In the genomic region with DNA sequence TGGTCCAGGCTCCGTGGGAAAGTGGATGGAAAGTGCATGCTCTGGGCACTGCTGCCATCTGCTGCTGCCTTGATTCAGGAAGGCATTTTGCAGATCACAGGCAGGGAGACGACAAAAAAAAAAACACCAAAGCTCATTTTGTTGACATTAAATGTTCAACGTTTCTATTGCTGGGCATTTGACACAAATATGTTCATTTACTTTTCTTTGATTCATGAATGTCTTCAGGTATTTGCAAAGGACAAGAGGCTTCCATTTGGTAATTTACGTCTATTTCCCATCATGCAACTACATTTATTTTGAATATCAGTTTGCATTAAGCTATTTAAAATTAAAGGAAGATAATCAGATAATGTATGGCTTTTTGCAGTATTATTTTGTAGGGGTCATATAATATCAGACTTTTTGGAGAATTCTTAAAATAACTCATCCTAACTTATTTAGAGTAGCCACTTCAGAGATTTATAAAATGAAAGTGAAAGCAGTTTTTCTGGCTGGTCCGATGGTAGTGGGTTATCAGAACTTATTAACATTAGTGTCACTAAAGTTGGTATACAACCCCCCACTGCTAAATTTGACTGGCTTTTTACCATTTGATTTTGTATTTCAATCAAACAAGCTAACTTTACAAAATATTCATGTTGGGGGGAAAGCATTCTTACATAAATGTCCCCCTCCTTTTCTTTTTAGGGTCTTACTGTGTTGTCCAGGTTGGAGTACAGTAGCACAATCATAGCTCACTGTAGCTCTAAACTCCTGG, we compare ENCODE assay signal across 1 cellular context.
TF ChIP-seq lines count a peak whose summit lies in the region.

No MANE protein-coding gene starts in this region.

TF ChIP-seq in K562, 482 proteins besides CTCF, POLR2A, EP300 and RAD21 (continued from another document and continues in another):
- TF ChIP-seq, protein P1, sequence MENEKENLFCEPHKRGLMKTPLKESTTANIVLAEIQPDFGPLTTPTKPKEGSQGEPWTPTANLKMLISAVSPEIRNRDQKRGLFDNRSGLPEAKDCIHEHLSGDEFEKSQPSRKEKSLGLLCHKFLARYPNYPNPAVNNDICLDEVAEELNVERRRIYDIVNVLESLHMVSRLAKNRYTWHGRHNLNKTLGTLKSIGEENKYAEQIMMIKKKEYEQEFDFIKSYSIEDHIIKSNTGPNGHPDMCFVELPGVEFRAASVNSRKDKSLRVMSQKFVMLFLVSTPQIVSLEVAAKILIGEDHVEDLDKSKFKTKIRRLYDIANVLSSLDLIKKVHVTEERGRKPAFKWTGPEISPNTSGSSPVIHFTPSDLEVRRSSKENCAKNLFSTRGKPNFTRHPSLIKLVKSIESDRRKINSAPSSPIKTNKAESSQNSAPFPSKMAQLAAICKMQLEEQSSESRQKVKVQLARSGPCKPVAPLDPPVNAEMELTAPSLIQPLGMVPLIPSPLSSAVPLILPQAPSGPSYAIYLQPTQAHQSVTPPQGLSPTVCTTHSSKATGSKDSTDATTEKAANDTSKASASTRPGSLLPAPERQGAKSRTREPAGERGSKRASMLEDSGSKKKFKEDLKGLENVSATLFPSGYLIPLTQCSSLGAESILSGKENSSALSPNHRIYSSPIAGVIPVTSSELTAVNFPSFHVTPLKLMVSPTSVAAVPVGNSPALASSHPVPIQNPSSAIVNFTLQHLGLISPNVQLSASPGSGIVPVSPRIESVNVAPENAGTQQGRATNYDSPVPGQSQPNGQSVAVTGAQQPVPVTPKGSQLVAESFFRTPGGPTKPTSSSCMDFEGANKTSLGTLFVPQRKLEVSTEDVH (IDR thresholded peaks at IDR 0.05; ENCODE audit: low read depth, partially characterized antibody): peak; percentile 59
- 0 out of 2 replicates have a peak, but pooled peaks have one; percentile 49 for TF ChIP-seq ETV5 (CRISPR knock-in tag; IDR thresholded peaks at IDR 0.05; ENCODE audit: low read depth)
- 0 out of 2 replicates have a peak, but pooled peaks have one; percentile 19 for TF ChIP-seq KLF16 (IDR thresholded peaks at IDR 0.05)
- TF ChIP-seq MTA3 (IDR thresholded peaks at IDR 0.05; ENCODE audit: borderline replicate concordance): peak; percentile 81
- TF ChIP-seq ARID2 (IDR thresholded peaks at IDR 0.05): peak; percentile 99
- TF ChIP-seq ZNF584 (CRISPR knock-in tag; IDR thresholded peaks at IDR 0.05; ENCODE audit: low read depth): no peak
- peak; percentile 61 for TF ChIP-seq PHF20 (IDR thresholded peaks at IDR 0.05; ENCODE audit: partially characterized antibody)
- peak; percentile 34 for TF ChIP-seq ZFP36 (IDR thresholded peaks at IDR 0.05; ENCODE audit: low read depth, low read length, partially characterized antibody)
- TF ChIP-seq, protein P2, sequence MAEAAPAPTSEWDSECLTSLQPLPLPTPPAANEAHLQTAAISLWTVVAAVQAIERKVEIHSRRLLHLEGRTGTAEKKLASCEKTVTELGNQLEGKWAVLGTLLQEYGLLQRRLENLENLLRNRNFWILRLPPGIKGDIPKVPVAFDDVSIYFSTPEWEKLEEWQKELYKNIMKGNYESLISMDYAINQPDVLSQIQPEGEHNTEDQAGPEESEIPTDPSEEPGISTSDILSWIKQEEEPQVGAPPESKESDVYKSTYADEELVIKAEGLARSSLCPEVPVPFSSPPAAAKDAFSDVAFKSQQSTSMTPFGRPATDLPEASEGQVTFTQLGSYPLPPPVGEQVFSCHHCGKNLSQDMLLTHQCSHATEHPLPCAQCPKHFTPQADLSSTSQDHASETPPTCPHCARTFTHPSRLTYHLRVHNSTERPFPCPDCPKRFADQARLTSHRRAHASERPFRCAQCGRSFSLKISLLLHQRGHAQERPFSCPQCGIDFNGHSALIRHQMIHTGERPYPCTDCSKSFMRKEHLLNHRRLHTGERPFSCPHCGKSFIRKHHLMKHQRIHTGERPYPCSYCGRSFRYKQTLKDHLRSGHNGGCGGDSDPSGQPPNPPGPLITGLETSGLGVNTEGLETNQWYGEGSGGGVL (CRISPR knock-in tag; IDR thresholded peaks at IDR 0.05): no peak
- TF ChIP-seq ZNF143 (CRISPR knock-in tag; IDR thresholded peaks at IDR 0.05): peak; percentile 78
- TF ChIP-seq RBM14 (IDR thresholded peaks at IDR 0.05; ENCODE audit: borderline replicate concordance, insufficient read depth, low read depth, low read length): no peak
- peak in 1 of 2 experiments; percentile 72; a peak in 2 of 4 replicates for TF ChIP-seq HDAC1 (IDR thresholded peaks at IDR 0.05)
- TF ChIP-seq, protein P3, sequence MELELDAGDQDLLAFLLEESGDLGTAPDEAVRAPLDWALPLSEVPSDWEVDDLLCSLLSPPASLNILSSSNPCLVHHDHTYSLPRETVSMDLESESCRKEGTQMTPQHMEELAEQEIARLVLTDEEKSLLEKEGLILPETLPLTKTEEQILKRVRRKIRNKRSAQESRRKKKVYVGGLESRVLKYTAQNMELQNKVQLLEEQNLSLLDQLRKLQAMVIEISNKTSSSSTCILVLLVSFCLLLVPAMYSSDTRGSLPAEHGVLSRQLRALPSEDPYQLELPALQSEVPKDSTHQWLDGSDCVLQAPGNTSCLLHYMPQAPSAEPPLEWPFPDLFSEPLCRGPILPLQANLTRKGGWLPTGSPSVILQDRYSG (tag; conservative IDR thresholded peaks at IDR 0.05; ENCODE audit: low read depth): no peak
- TF ChIP-seq PTTG1 (tag; IDR thresholded peaks at IDR 0.05; ENCODE audit: low read depth): no peak
- TF ChIP-seq, protein P4, sequence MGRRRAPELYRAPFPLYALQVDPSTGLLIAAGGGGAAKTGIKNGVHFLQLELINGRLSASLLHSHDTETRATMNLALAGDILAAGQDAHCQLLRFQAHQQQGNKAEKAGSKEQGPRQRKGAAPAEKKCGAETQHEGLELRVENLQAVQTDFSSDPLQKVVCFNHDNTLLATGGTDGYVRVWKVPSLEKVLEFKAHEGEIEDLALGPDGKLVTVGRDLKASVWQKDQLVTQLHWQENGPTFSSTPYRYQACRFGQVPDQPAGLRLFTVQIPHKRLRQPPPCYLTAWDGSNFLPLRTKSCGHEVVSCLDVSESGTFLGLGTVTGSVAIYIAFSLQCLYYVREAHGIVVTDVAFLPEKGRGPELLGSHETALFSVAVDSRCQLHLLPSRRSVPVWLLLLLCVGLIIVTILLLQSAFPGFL (CRISPR knock-in tag; IDR thresholded peaks at IDR 0.05): no peak
- TF ChIP-seq BRCA1 (IDR thresholded peaks at IDR 0.05): no peak
- TF ChIP-seq BRCA1 (CRISPR knock-in tag; IDR thresholded peaks at IDR 0.05): no peak
- TF ChIP-seq, protein P5, sequence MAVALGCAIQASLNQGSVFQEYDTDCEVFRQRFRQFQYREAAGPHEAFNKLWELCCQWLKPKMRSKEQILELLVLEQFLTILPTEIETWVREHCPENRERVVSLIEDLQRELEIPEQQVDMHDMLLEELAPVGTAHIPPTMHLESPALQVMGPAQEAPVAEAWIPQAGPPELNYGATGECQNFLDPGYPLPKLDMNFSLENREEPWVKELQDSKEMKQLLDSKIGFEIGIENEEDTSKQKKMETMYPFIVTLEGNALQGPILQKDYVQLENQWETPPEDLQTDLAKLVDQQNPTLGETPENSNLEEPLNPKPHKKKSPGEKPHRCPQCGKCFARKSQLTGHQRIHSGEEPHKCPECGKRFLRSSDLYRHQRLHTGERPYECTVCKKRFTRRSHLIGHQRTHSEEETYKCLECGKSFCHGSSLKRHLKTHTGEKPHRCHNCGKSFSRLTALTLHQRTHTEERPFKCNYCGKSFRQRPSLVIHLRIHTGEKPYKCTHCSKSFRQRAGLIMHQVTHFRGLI (CRISPR knock-in tag; IDR thresholded peaks at IDR 0.05): no peak
- peak; percentile 50; the same call in 1 of the 2 replicates for TF ChIP-seq ZZZ3 (IDR thresholded peaks at IDR 0.05)
- no peak for TF ChIP-seq HNRNPK (IDR thresholded peaks at IDR 0.05; ENCODE audit: low read depth, low read length, poor library complexity, severe bottlenecking)
- TF ChIP-seq, protein P6, sequence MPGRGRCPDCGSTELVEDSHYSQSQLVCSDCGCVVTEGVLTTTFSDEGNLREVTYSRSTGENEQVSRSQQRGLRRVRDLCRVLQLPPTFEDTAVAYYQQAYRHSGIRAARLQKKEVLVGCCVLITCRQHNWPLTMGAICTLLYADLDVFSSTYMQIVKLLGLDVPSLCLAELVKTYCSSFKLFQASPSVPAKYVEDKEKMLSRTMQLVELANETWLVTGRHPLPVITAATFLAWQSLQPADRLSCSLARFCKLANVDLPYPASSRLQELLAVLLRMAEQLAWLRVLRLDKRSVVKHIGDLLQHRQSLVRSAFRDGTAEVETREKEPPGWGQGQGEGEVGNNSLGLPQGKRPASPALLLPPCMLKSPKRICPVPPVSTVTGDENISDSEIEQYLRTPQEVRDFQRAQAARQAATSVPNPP (IDR thresholded peaks at IDR 0.05; ENCODE audit: borderline replicate concordance, insufficient read depth, insufficient read length): peak; percentile 78
- TF ChIP-seq ZSCAN32 (CRISPR knock-in tag; IDR thresholded peaks at IDR 0.05): no peak
- TF ChIP-seq, protein P7, sequence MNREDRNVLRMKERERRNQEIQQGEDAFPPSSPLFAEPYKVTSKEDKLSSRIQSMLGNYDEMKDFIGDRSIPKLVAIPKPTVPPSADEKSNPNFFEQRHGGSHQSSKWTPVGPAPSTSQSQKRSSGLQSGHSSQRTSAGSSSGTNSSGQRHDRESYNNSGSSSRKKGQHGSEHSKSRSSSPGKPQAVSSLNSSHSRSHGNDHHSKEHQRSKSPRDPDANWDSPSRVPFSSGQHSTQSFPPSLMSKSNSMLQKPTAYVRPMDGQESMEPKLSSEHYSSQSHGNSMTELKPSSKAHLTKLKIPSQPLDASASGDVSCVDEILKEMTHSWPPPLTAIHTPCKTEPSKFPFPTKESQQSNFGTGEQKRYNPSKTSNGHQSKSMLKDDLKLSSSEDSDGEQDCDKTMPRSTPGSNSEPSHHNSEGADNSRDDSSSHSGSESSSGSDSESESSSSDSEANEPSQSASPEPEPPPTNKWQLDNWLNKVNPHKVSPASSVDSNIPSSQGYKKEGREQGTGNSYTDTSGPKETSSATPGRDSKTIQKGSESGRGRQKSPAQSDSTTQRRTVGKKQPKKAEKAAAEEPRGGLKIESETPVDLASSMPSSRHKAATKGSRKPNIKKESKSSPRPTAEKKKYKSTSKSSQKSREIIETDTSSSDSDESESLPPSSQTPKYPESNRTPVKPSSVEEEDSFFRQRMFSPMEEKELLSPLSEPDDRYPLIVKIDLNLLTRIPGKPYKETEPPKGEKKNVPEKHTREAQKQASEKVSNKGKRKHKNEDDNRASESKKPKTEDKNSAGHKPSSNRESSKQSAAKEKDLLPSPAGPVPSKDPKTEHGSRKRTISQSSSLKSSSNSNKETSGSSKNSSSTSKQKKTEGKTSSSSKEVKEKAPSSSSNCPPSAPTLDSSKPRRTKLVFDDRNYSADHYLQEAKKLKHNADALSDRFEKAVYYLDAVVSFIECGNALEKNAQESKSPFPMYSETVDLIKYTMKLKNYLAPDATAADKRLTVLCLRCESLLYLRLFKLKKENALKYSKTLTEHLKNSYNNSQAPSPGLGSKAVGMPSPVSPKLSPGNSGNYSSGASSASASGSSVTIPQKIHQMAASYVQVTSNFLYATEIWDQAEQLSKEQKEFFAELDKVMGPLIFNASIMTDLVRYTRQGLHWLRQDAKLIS (CRISPR knock-in tag; IDR thresholded peaks at IDR 0.05): peak; percentile 41; the same call in 1 of the 2 replicates
- no peak for TF ChIP-seq ARID1B (IDR thresholded peaks at IDR 0.05)
- TF ChIP-seq, protein P8, sequence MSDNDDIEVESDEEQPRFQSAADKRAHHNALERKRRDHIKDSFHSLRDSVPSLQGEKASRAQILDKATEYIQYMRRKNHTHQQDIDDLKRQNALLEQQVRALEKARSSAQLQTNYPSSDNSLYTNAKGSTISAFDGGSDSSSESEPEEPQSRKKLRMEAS (CRISPR knock-in tag; IDR thresholded peaks at IDR 0.05): no peak
- TF ChIP-seq CTBP1 (IDR thresholded peaks at IDR 0.05; ENCODE audit: borderline replicate concordance): peak; percentile 85
- peak; percentile 90 for TF ChIP-seq POLR3A (IDR thresholded peaks at IDR 0.05; ENCODE audit: borderline replicate concordance, extremely low read depth, insufficient read depth, insufficient read length)
- TF ChIP-seq PYGO2 (tag; IDR thresholded peaks at IDR 0.05): no peak
- TF ChIP-seq, protein P9, sequence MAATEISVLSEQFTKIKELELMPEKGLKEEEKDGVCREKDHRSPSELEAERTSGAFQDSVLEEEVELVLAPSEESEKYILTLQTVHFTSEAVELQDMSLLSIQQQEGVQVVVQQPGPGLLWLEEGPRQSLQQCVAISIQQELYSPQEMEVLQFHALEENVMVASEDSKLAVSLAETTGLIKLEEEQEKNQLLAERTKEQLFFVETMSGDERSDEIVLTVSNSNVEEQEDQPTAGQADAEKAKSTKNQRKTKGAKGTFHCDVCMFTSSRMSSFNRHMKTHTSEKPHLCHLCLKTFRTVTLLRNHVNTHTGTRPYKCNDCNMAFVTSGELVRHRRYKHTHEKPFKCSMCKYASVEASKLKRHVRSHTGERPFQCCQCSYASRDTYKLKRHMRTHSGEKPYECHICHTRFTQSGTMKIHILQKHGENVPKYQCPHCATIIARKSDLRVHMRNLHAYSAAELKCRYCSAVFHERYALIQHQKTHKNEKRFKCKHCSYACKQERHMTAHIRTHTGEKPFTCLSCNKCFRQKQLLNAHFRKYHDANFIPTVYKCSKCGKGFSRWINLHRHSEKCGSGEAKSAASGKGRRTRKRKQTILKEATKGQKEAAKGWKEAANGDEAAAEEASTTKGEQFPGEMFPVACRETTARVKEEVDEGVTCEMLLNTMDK (IDR thresholded peaks at IDR 0.05; ENCODE audit: borderline replicate concordance, insufficient read depth, low read depth, low read length, poor library complexity, severe bottlenecking): no peak
- no peak for TF ChIP-seq SIRT6 (IDR thresholded peaks at IDR 0.05; ENCODE audit: low read depth, low read length)
- no peak for TF ChIP-seq EHMT2 (IDR thresholded peaks at IDR 0.05)
- no peak for TF ChIP-seq ZNF133 (CRISPR knock-in tag; IDR thresholded peaks at IDR 0.05)
- TF ChIP-seq FOXM1 (IDR thresholded peaks at IDR 0.05; ENCODE audit: low read depth): peak; percentile 9
- TF ChIP-seq FOXM1 (CRISPR knock-in tag; IDR thresholded peaks at IDR 0.05; ENCODE audit: low read depth): no peak
- no peak for TF ChIP-seq PHF21A (IDR thresholded peaks at IDR 0.05; ENCODE audit: borderline replicate concordance, low read depth)
- 0 out of 2 replicates have a peak, but pooled peaks have one; percentile 22 for TF ChIP-seq HOXB6 (CRISPR knock-in tag; IDR thresholded peaks at IDR 0.05; ENCODE audit: borderline replicate concordance)
- peak; percentile 33; the same call in 1 of the 2 replicates for TF ChIP-seq SMARCA4 (IDR thresholded peaks at IDR 0.05)
- TF ChIP-seq MEIS2 (IDR thresholded peaks at IDR 0.05; ENCODE audit: partially characterized antibody): peak; percentile 10
- TF ChIP-seq ZNF445 (CRISPR knock-in tag; IDR thresholded peaks at IDR 0.05; ENCODE audit: low read depth): no peak
- TF ChIP-seq ZFP1 (CRISPR knock-in tag; IDR thresholded peaks at IDR 0.05): 0 out of 2 replicates have a peak, but pooled peaks have one; percentile 37
- peak; percentile 47 to 57; a peak in 2 of 4 replicates for TF ChIP-seq FOXK2 (conservative IDR thresholded peaks at IDR 0.05 in 1 of 2, IDR thresholded peaks at IDR 0.05 in 1 of 2; ENCODE audit: low read depth in 2 of 2)
- peak; percentile 100 for TF ChIP-seq STAG1 (CRISPR knock-in tag; IDR thresholded peaks at IDR 0.05; ENCODE audit: borderline replicate concordance)
- peak; percentile 18; the same call in 1 of the 2 replicates for TF ChIP-seq HLTF (IDR thresholded peaks at IDR 0.05)
- peak; percentile 53; the same call in 1 of the 2 replicates for TF ChIP-seq GATAD2A (IDR thresholded peaks at IDR 0.05)
- TF ChIP-seq ATF7 (IDR thresholded peaks at IDR 0.05): peak; percentile 78
- TF ChIP-seq MYC (IDR thresholded peaks at IDR 0.05; ENCODE audit: low read depth, low read length): no peak
- no peak for TF ChIP-seq MYC (CRISPR knock-in tag; IDR thresholded peaks at IDR 0.05; ENCODE audit: borderline replicate concordance, low read depth)
- no peak for TF ChIP-seq TSC22D4 (tag; IDR thresholded peaks at IDR 0.05)
